1 cellular context compared by ENCODE assay signal in genomic region chrX:39398215-39398972, GRCh38.
TF ChIP-seq lines count a peak whose summit lies in the region.

No MANE protein-coding gene starts in this region.

TF ChIP-seq in HEK293, 187 proteins besides CTCF, POLR2A, EP300 and RAD21 (continued from another document):
- TF ChIP-seq BCL6B (tag by site-specific recombination; IDR thresholded peaks at IDR 0.05) (no peak), ZNF776 (tag by site-specific recombination; IDR thresholded peaks at IDR 0.05; ENCODE audit: borderline replicate concordance) (no peak), ZBTB21 (tag by site-specific recombination; IDR thresholded peaks at IDR 0.05) (no peak), ZNF521 (tag by site-specific recombination; IDR thresholded peaks at IDR 0.05) (no peak)
TF ChIP-seq in HEK293: peak in this region for 3.
